Comparison of ENCODE assay signal across 14 cellular contexts in the genomic region with DNA sequence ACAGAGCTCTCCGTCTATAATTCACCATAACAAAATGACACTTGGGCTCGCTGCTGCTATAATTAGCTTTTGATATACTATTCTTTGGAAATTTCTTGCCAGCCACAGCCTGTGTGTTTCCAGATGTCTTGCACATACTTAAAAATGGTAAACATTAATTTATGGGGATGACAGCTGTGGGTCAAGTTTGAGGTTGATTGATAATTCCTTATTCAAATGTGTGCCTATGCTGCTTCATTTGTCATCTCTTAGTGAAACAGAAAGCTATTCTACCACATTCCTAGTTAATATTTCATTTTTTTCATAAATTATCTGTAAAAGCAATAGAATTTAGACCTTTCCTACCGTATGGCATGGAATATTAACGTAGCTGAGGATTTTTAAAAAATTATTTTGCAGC.
DNase-seq lines count a peak whose midpoint lies in the region; ATAC-seq lines count a peak whose summit lies in the region.
"Had no signal": no experiment of that assay in that cellular context is flagged by ENCODE, and none has a peak within 500 bp of the region (broad histone marks: within the 10 kb centered on the region; RNA-seq: fewer than 3 reads in every experiment).

No MANE protein-coding gene starts in this region.

- no peak overlapping the region for H3K27ac ChIP-seq in neuronal stem cell (replicated peaks; ENCODE audit: low read length)
- H3K27ac ChIP-seq: A549 had no signal

- H4K8ac ChIP-seq in neuronal stem cell (ENCODE audit: low read depth, low read length) = no peak overlapping the region

- no peak overlapping the region for H4K91ac ChIP-seq in neuronal stem cell (ENCODE audit: low read depth, low read length, poor library complexity)

- H2BK5ac ChIP-seq in neuronal stem cell (ENCODE audit: low read length) = no peak overlapping the region

- H3K23ac ChIP-seq in neuronal stem cell (ENCODE audit: low read depth, low read length, poor library complexity) = no peak overlapping the region

- no peak overlapping the region for H3K4ac ChIP-seq in neuronal stem cell (ENCODE audit: low read length)

- no peaks in the 10 kb centered on the region for H3K36me3 ChIP-seq in neuronal stem cell (replicated peaks in 1 of 2; ENCODE audit: control insufficient read depth in 2 of 2, insufficient read depth in 2 of 2, low read length in 2 of 2)

- DNase-seq in NCI-H2227 (lab: John Stamatoyannopoulos, UW; ENCODE audit: unreplicated experiment) = no peak
- no peak for DNase-seq in neuronal stem cell (ENCODE audit: low spot score)
- no peak for DNase-seq in NCI-H146 (lab: John Stamatoyannopoulos, UW)
- no peak for DNase-seq in stimulated activated CD4-positive, alpha-beta T cell treated with anti-CD3 and anti-CD28 coated beads, Interleukin-4, amount 100 ng/mL, for 24 hours
- DNase-seq: Caco-2, Kasumi-1, NCI-H1436, NCI-H2081 treated with DMSO at 0.1 percent for 48 hours, SK-N-SH had no signal

- WGBS in neuronal stem cell (ENCODE audit: extremely low coverage in 2 of 2, insufficient read length in 2 of 2, insufficient replicate concordance in 1 of 2), 2 donors = no CpG with 5 or more reads among the region's 4 CpGs

- H2BK15ac ChIP-seq in neuronal stem cell (ENCODE audit: low read length) = no peak overlapping the region

- H2AK5ac ChIP-seq in neuronal stem cell (ENCODE audit: low read depth, low read length) = no peak overlapping the region

- H2BK12ac ChIP-seq in neuronal stem cell (ENCODE audit: low read length) = no peak overlapping the region

- no peak overlapping the region for H2AFZ ChIP-seq in neuronal stem cell (ENCODE audit: low read length)

- no peak overlapping the region for H3K4me3 ChIP-seq in neuronal stem cell (ENCODE audit: low read length in 2 of 2)
- H3K4me3 ChIP-seq: A549 had no signal

- peak; percentile 83 for ATAC-seq in GM18861 (IDR thresholded peaks at IDR 0.05; ENCODE audit: unreplicated experiment)
- ATAC-seq in GM19438 (IDR thresholded peaks at IDR 0.05; ENCODE audit: low read depth, unreplicated experiment) = peak; percentile 68
- peak; percentile 52 for ATAC-seq in HG02763 (IDR thresholded peaks at IDR 0.05; ENCODE audit: unreplicated experiment)
- ATAC-seq in HG03469 (IDR thresholded peaks at IDR 0.05; ENCODE audit: unreplicated experiment) = peak; percentile 32
- ATAC-seq: A549 had no signal

- H3K14ac ChIP-seq in neuronal stem cell (ENCODE audit: low read length) = no peak overlapping the region

- no peaks in the 10 kb centered on the region for H3K4me1 ChIP-seq in neuronal stem cell (ENCODE audit: control insufficient read depth in 2 of 2, insufficient read depth in 1 of 2, low read depth in 1 of 2, low read length in 2 of 2)
- H3K4me1 ChIP-seq: A549, Caco-2 had no signal

- no peak overlapping the region for H3K9ac ChIP-seq in neuronal stem cell (ENCODE audit: low read depth, low read length, poor library complexity)
- H3K9ac ChIP-seq: SK-N-SH had no signal

- H3K9me3 ChIP-seq in neuronal stem cell (replicated peaks in 1 of 2; ENCODE audit: control insufficient read depth in 2 of 2, insufficient read depth in 1 of 2, low read depth in 1 of 2, low read length in 2 of 2) = no peaks in the 10 kb centered on the region
- H3K9me3 ChIP-seq: A549, Caco-2, SK-N-SH had no signal

- no peak overlapping the region for H2BK120ac ChIP-seq in neuronal stem cell (ENCODE audit: low read depth, low read length)

- no peak overlapping the region for H3K4me2 ChIP-seq in neuronal stem cell (ENCODE audit: insufficient read depth, low read length, poor library complexity, severe bottlenecking)
- H3K4me2 ChIP-seq: A549, SK-N-SH had no signal

- no peaks in the 10 kb centered on the region for H3K79me1 ChIP-seq in neuronal stem cell (ENCODE audit: low read depth, low read length)

- no peak overlapping the region for H3K18ac ChIP-seq in neuronal stem cell (ENCODE audit: low read length)

- no peaks in the 10 kb centered on the region for H3K27me3 ChIP-seq in neuronal stem cell (ENCODE audit: control insufficient read depth in 3 of 3, insufficient read depth in 3 of 3, low read depth in 1 of 3, low read length in 3 of 3)

Comparison
In these comparisons a context has a peak if more than half of its experiments do, and no peak if none do; other contexts are left out.
1. ATAC-seq: peak in every context shown above with its lines; median percentile 83 in GM18861; 68 in GM19438; 52 in HG02763; 32 in HG03469.